ENCODE assay signal across 20 cellular contexts in genomic region chr20:52983726-52984450, GRCh38. TPM values are rescaled to one million over a fixed set of nuclear protein-coding genes. Genes with fewer than 3 reads are reported as not detected.
DNase-seq lines count a peak whose midpoint lies in the region; ATAC-seq, FAIRE-seq and TF ChIP-seq lines count a peak whose summit lies in the region.
"Had no signal": no experiment of that assay in that cellular context is flagged by ENCODE, and none has a peak within 500 bp of the region (broad histone marks: within the 10 kb centered on the region; RNA-seq: fewer than 3 reads in every experiment).

No MANE protein-coding gene starts in this region.

- peak overlapping the region in 1 of 2 experiments; percentile 49 for H3K4ac ChIP-seq in mesenchymal stem cell (ENCODE audit: low read depth in 1 of 2, low read length in 2 of 2)

- H2BK15ac ChIP-seq in mesenchymal stem cell (ENCODE audit: low read depth, poor library complexity, severe bottlenecking) = peak overlapping the region; percentile 44

- ATAC-seq in lower lobe of right lung = no peak
- ATAC-seq: left ventricle myocardium superior had no signal

- H3K36me3 Mint-ChIP-seq in T-helper 2 cell treated with Interferon-gamma antibody and Interleukin-4, amounts not matched to agents 5 μg/mL and 100 μg/mL, for 36 hours (ENCODE audit: low read depth) = no peaks in the 10 kb centered on the region
- H3K36me3 Mint-ChIP-seq: CD14-positive monocyte had no signal

- peak overlapping the region; percentile 39 for H2AFZ ChIP-seq in mesenchymal stem cell (ENCODE audit: low read depth, low read length)
- H2AFZ ChIP-seq in mammary epithelial cell (ENCODE audit: low read depth, low read length) = no peak overlapping the region

- H2BK12ac ChIP-seq in mesenchymal stem cell (ENCODE audit: low read length in 2 of 2) = peak overlapping the region in 1 of 2 experiments; percentile 31

- in situ Hi-C loops in mammary epithelial cell (cut with MboI; ENCODE audit: low sequenced_read_pairs in 2 of 2) = no loop called here

- no peak overlapping the region for H2AK5ac ChIP-seq in mesenchymal stem cell (ENCODE audit: low read length, severe bottlenecking)

- DNase-seq in activated CD4-positive, alpha-beta T cell treated with anti-CD3 and anti-CD28 coated beads, Interleukin-2, amount 50 U/mL, for 48 hours = peak; percentile 19 to 23
- DNase-seq in activated CD4-positive, alpha-beta T cell treated with anti-CD3 and anti-CD28 coated beads for 1 hour = no peak
- DNase-seq in H7 = peak; percentile 40
- DNase-seq in T-helper 2 cell treated with Interferon-gamma antibody and Interleukin-4, amounts not matched to agents 5 μg/mL and 100 μg/mL, for 36 hours (ENCODE audit: low spot score) = no peak
- no peak for DNase-seq in mesenchymal stem cell
- DNase-seq in mammary epithelial cell = no peak
- no peak for DNase-seq in urothelium cell line (ENCODE audit: low spot score)
- DNase-seq in lower lobe of right lung = no peak
- DNase-seq: activated B cell treated with CpG ODN at 0.5 μM for 24 hours; activated CD8-positive, alpha-beta memory T cell treated with anti-CD3 and anti-CD28 coated beads, Interleukin-2, amount 50 U/mL, for 48 hours; amniotic stem cell; DMS79 treated with DMSO at 0.1 percent for 48 hours; esophagus squamous epithelium; left ventricle myocardium superior; ovary; right lobe of liver; Right ventricle myocardium superior; transverse colon had no signal

- no peak overlapping the region for H3K27ac ChIP-seq in mesenchymal stem cell (ENCODE audit: low read length, poor library complexity, severe bottlenecking)
- H3K27ac ChIP-seq in mammary epithelial cell (ENCODE audit: insufficient read depth, low read depth, low read length) = no peak overlapping the region
- no peak overlapping the region for H3K27ac ChIP-seq in lower lobe of right lung
- H3K27ac ChIP-seq: cardiac muscle cell, esophagus squamous epithelium, ovary, right lobe of liver, transverse colon had no signal

- no TSS peak for BruUV-seq in mammary epithelial cell (replicated peaks; lab: Mats Ljungman, UMichigan)

- dilution Hi-C loops in mammary epithelial cell (cut with HindIII; ENCODE audit: low sequenced_read_pairs) = loop anchor here (25.0 kb wide), 1 partner anchor 97 kb away; no protein-coding TSS in a partner anchor

- no peak for FAIRE-seq in urothelium cell line (lab: Jason Lieb, UNC)

- H3K4me3 ChIP-seq in H7 (ENCODE audit: insufficient read depth, low read depth, low read length) (no peak overlapping the region), mesenchymal stem cell (ENCODE audit: insufficient read depth in 1 of 2, low read depth in 1 of 2, low read length in 2 of 2) (peak overlapping the region in 1 of 2 experiments; percentile 26), mammary epithelial cell (replicated peaks in 1 of 3; ENCODE audit: insufficient read depth in 1 of 3, low read depth in 2 of 3, low read length in 3 of 3) (no peak overlapping the region), lower lobe of right lung (no peak overlapping the region)
- H3K4me3 ChIP-seq: cardiac muscle cell, esophagus squamous epithelium, ovary, right lobe of liver, transverse colon had no signal

- peaks cover 14% of the 10 kb centered on the region for H3K4me1 Mint-ChIP-seq in T-helper 2 cell treated with Interferon-gamma antibody and Interleukin-4, amounts not matched to agents 5 μg/mL and 100 μg/mL, for 36 hours (ENCODE audit: low read depth)
- H3K4me1 Mint-ChIP-seq: CD14-positive monocyte had no signal

- H4K8ac ChIP-seq in mesenchymal stem cell (ENCODE audit: low read length) = peak overlapping the region; percentile 69

- H3K27me3 ChIP-seq in H7 (ENCODE audit: control insufficient read depth, insufficient read depth, low read length) = no peaks in the 10 kb centered on the region
- no peaks in the 10 kb centered on the region for H3K27me3 ChIP-seq in mesenchymal stem cell (ENCODE audit: control insufficient read depth in 1 of 2, insufficient read depth in 1 of 2, low read length in 2 of 2)
- no peaks in the 10 kb centered on the region for H3K27me3 ChIP-seq in mammary epithelial cell (ENCODE audit: insufficient read depth, low read length)
- H3K27me3 ChIP-seq in lower lobe of right lung (ENCODE audit: low read depth) = peaks cover 5% of the 10 kb centered on the region
- H3K27me3 ChIP-seq: cardiac muscle cell, esophagus squamous epithelium, ovary, right lobe of liver, transverse colon had no signal

- peak overlapping the region; percentile 66 for H3K27ac Mint-ChIP-seq in T-helper 2 cell treated with Interferon-gamma antibody and Interleukin-4, amounts not matched to agents 5 μg/mL and 100 μg/mL, for 36 hours
- H3K27ac Mint-ChIP-seq: activated B cell treated with CpG ODN at 0.5 μM for 24 hours, CD14-positive monocyte had no signal

- peak overlapping the region; percentile 65 for H3K4me3 Mint-ChIP-seq in T-helper 2 cell treated with Interferon-gamma antibody and Interleukin-4, amounts not matched to agents 5 μg/mL and 100 μg/mL, for 36 hours
- H3K4me3 Mint-ChIP-seq: activated B cell treated with CpG ODN at 0.5 μM for 24 hours, CD14-positive monocyte had no signal

- H3K9ac ChIP-seq in mesenchymal stem cell (ENCODE audit: low read length) (no peak overlapping the region), mammary epithelial cell (ENCODE audit: insufficient read depth, low read length) (no peak overlapping the region)

- peaks cover 37% of the 10 kb centered on the region for H3K79me2 ChIP-seq in mammary epithelial cell (ENCODE audit: insufficient read depth, low read length)

- H3K9me3 ChIP-seq in mesenchymal stem cell (ENCODE audit: control insufficient read depth, low read length) (no peaks in the 10 kb centered on the region), mammary epithelial cell (replicated peaks; ENCODE audit: insufficient read depth, low read length) (no peaks in the 10 kb centered on the region), lower lobe of right lung (no peaks in the 10 kb centered on the region)
- H3K9me3 ChIP-seq: esophagus squamous epithelium, ovary, right lobe of liver, transverse colon had no signal

- intact Hi-C loops in mammary epithelial cell (cut with micrococcal nuclease) (no loop called here), lower lobe of right lung (cut with DNase I) (no loop called here)

- WGBS in mesenchymal stem cell = 76% methylated on average over 15 of the region's 22 CpGs
- WGBS in mammary epithelial cell (ENCODE audit: low coverage, missing lambda C conversion rate) = 80% methylated on average over 17 of the region's 22 CpGs

- no peak overlapping the region for H2BK5ac ChIP-seq in mesenchymal stem cell (ENCODE audit: low read depth, low read length, poor library complexity, severe bottlenecking)

- peak overlapping the region; percentile 21 to 52 for H3K18ac ChIP-seq in mesenchymal stem cell (ENCODE audit: low read depth in 1 of 2, low read length in 2 of 2)

- no peak overlapping the region for H3K23ac ChIP-seq in mesenchymal stem cell (ENCODE audit: low read length in 2 of 2)

- H3K4me1 ChIP-seq in mesenchymal stem cell (ENCODE audit: control insufficient read depth, insufficient read depth, low read depth, low read length) (no peaks in the 10 kb centered on the region), mammary epithelial cell (ENCODE audit: insufficient read depth, low read length) (no peaks in the 10 kb centered on the region), lower lobe of right lung (no peaks in the 10 kb centered on the region)
- H3K4me1 ChIP-seq: esophagus squamous epithelium, right lobe of liver, transverse colon had no signal

- CTCF ChIA-PET in mammary epithelial cell (lab: Charles Lee; ENCODE audit: low non-redundant PET) = no interaction called here

- TF ChIP-seq CTCF in mammary epithelial cell (conservative IDR thresholded peaks at IDR 0.05 in 1 of 2, IDR thresholded peaks at IDR 0.05 in 1 of 2; ENCODE audit: extremely low read depth in 1 of 2, insufficient read depth in 1 of 2, low read depth in 1 of 2, low read length in 2 of 2) = no peak
- TF ChIP-seq CTCF in lower lobe of right lung (IDR thresholded peaks at IDR 0.05) = no peak

- H3K36me3 ChIP-seq in H7 (replicated peaks; ENCODE audit: control insufficient read depth, insufficient read depth, low read length) (no peaks in the 10 kb centered on the region), mesenchymal stem cell (ENCODE audit: control insufficient read depth in 1 of 2, insufficient read depth in 2 of 2, low read depth in 1 of 2, low read length in 2 of 2) (peaks cover 0 to 9% of the 10 kb centered on the region in 2 experiments), mammary epithelial cell (ENCODE audit: insufficient read depth, low read length) (no peaks in the 10 kb centered on the region), lower lobe of right lung (no peaks in the 10 kb centered on the region)
- H3K36me3 ChIP-seq: cardiac muscle cell, esophagus squamous epithelium, ovary, right lobe of liver, transverse colon had no signal

- no peaks in the 10 kb centered on the region for H3K27me3 Mint-ChIP-seq in T-helper 2 cell treated with Interferon-gamma antibody and Interleukin-4, amounts not matched to agents 5 μg/mL and 100 μg/mL, for 36 hours (ENCODE audit: low read depth)

- no peak overlapping the region for H3K4me2 ChIP-seq in mesenchymal stem cell (ENCODE audit: low read length, poor library complexity, severe bottlenecking)
- no peak overlapping the region for H3K4me2 ChIP-seq in mammary epithelial cell (ENCODE audit: insufficient read depth, low read depth, low read length)

- H3K14ac ChIP-seq in mesenchymal stem cell (ENCODE audit: low read length in 2 of 2) = no peak overlapping the region

- H4K91ac ChIP-seq in mesenchymal stem cell (ENCODE audit: low read length) = no peak overlapping the region

- H3K79me1 ChIP-seq in mesenchymal stem cell (replicated peaks; ENCODE audit: low read length, poor library complexity, severe bottlenecking) = no peaks in the 10 kb centered on the region

- H4K20me1 ChIP-seq in mammary epithelial cell (ENCODE audit: insufficient read depth, low read length) = no peaks in the 10 kb centered on the region

- no peak overlapping the region for H2BK120ac ChIP-seq in mesenchymal stem cell (ENCODE audit: low read depth, low read length)

- H3K9me3 Mint-ChIP-seq in T-helper 2 cell treated with Interferon-gamma antibody and Interleukin-4, amounts not matched to agents 5 μg/mL and 100 μg/mL, for 36 hours = no peaks in the 10 kb centered on the region
- H3K9me3 Mint-ChIP-seq: activated B cell treated with CpG ODN at 0.5 μM for 24 hours had no signal

RNA-seq across cellular contexts. Expression of gene TSHZ2, which starts 11.7 kb away (rescaled TPM):
- total RNA-seq in H7 (2014; rRNA removed; shearing (Covaris generic)) = 0.07 and 0.31 TPM in 2 replicates
- polyA plus RNA-seq in mesenchymal stem cell (2013, experiment 1 of 2) = 17.1 TPM
- polyA plus RNA-seq in mesenchymal stem cell (2013, experiment 2 of 2) = 16.5 TPM
- total RNA-seq in mammary epithelial cell (10 to 100 TPM; 10.0 to 11.5 TPM), lower lobe of right lung (12.6 TPM)
- 4.0 TPM for polyA plus RNA-seq in mammary epithelial cell
- 11.8 TPM for polyA minus RNA-seq in mammary epithelial cell
- polyA plus RNA-seq: CD14-positive monocyte had no signal

Comparison
In these comparisons a context has a peak if more than half of its experiments do, and no peak if none do; other contexts are left out.
1. DNase-seq: peak in activated CD4-positive, alpha-beta T cell treated with anti-CD3 and anti-CD28 coated beads, Interleukin-2, amount 50 U/mL, for 48 hours (2 of 2) and H7 (single experiment); none in activated CD4-positive, alpha-beta T cell treated with anti-CD3 and anti-CD28 coated beads for 1 hour (single experiment), T-helper 2 cell treated with Interferon-gamma antibody and Interleukin-4, amounts not matched to agents 5 μg/mL and 100 μg/mL, for 36 hours (single experiment), mesenchymal stem cell (single experiment), mammary epithelial cell (single experiment), urothelium cell line (single experiment) and lower lobe of right lung (single experiment).